ENCODE assay signal across 20 cellular contexts in the genomic region with DNA sequence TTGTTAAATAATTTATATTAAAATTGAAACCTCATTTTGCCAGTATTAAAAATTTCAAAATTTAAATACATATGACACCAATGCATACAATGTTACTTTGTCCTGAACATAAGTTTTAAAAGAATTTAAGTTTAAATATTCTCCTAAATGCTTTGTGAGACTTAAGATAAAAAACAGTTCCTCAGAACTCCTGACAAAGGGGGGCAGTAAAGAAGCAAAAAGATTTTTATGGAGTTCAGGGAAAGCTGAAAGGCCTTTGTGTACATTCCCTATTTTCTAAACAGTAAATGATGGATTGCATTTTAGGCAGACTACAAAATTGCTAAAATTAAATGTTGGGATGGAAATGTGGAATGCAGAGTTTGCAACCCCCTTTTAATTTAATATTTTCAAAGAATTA.
DNase-seq lines count a peak whose midpoint lies in the region; ATAC-seq, FAIRE-seq and TF ChIP-seq lines count a peak whose summit lies in the region.
"Had no signal": no experiment of that assay in that cellular context is flagged by ENCODE, and none has a peak within 500 bp of the region (broad histone marks: within the 10 kb centered on the region; RNA-seq: fewer than 3 reads in every experiment).

No MANE protein-coding gene starts in this region.

- H3K9me3 ChIP-seq in H9 (ENCODE audit: control insufficient read depth, low read depth, low read length) (no peaks in the 10 kb centered on the region), testis (no peaks in the 10 kb centered on the region)

- no peak overlapping the region for H2AFZ ChIP-seq in H9 (ENCODE audit: low read length)
- H2AFZ ChIP-seq: PC-9 had no signal

- no peaks in the 10 kb centered on the region for H3K27me3 Mint-ChIP-seq in H9 (ENCODE audit: low read depth)

- H2AK5ac ChIP-seq in H9 (ENCODE audit: insufficient read length, low read length) = no peak overlapping the region

- no peak overlapping the region for H2BK15ac ChIP-seq in H9 (ENCODE audit: low read depth, low read length)

- H3K4me1 Mint-ChIP-seq in H9 = 0 out of 4 replicates have a peak, but pooled peaks cover 0 to 4% of the 10 kb centered on the region in 2 experiments
- H3K4me1 Mint-ChIP-seq: activated CD4-positive, alpha-beta T cell treated with anti-CD3 and anti-CD28 coated beads, Interleukin-2, amount 10 ng/mL, durations not matched to agents 7 days and 5 days; immature natural killer cell had no signal

- H3K27me3 ChIP-seq in H9 (ENCODE audit: insufficient read depth, low read length) = no peaks in the 10 kb centered on the region
- H3K27me3 ChIP-seq in testis = no peaks in the 10 kb centered on the region

- H3K4me2 ChIP-seq in H9 (ENCODE audit: insufficient read depth, insufficient read length, low read length) = no peak overlapping the region
- H3K4me2 ChIP-seq: PC-9 had no signal

- H3K4me1 ChIP-seq in H9 (ENCODE audit: insufficient read depth, low read length) (no peaks in the 10 kb centered on the region), testis (no peaks in the 10 kb centered on the region)

- no peak overlapping the region for H4K91ac ChIP-seq in H9 (ENCODE audit: insufficient read length, low read depth, low read length)

- FAIRE-seq in A204.1 (lab: Jason Lieb, UNC) = peak; percentile 79
- FAIRE-seq in islet of Langerhans (lab: Jason Lieb, UNC) = peak; percentile 24

- no peak overlapping the region for H3K18ac ChIP-seq in H9 (ENCODE audit: insufficient read length, low read depth, low read length)

- no peaks in the 10 kb centered on the region for H3K9me3 Mint-ChIP-seq in H9
- H3K9me3 Mint-ChIP-seq: activated CD4-positive, alpha-beta T cell treated with anti-CD3 and anti-CD28 coated beads, Interleukin-2, amount 10 ng/mL, durations not matched to agents 7 days and 5 days; immature natural killer cell had no signal

- TF ChIP-seq POLR2A in testis (IDR thresholded peaks at IDR 0.05) = no peak

- H3K9ac ChIP-seq in H9 (ENCODE audit: extremely low read depth, insufficient read length, low read length) = no peak overlapping the region

- no peaks in the 10 kb centered on the region for H3K79me2 ChIP-seq in H9 (ENCODE audit: insufficient read depth, low read length)

- intact Hi-C loops in testis (cut with DNase I; ENCODE audit: low total_unique reads) = no loop called here

- H3K14ac ChIP-seq in H9 (ENCODE audit: insufficient read depth, low read length) = no peak overlapping the region

- no peak overlapping the region for H4K8ac ChIP-seq in H9 (replicated peaks; ENCODE audit: insufficient read length, low read depth, low read length)

- H3K4me3 Mint-ChIP-seq in H9 = no peak overlapping the region
- H3K4me3 Mint-ChIP-seq: activated CD4-positive, alpha-beta T cell treated with anti-CD3 and anti-CD28 coated beads, Interleukin-2, amount 10 ng/mL, durations not matched to agents 7 days and 5 days; immature natural killer cell had no signal

- no peaks in the 10 kb centered on the region for H3K36me3 ChIP-seq in testis (ENCODE audit: low read depth, missing control alignments)

- no peak overlapping the region for H3K4me3 ChIP-seq in testis
- H3K4me3 ChIP-seq: PC-9, SK-N-MC had no signal

- H3K23me2 ChIP-seq in H9 (ENCODE audit: insufficient read length, low read depth, low read length, poor library complexity, severe bottlenecking) = no peaks in the 10 kb centered on the region

- peak; percentile 38; the same call in 1 of the 3 replicates for TF ChIP-seq CTCF in H9 (conservative IDR thresholded peaks at IDR 0.05)
- no peak for TF ChIP-seq CTCF in testis (IDR thresholded peaks at IDR 0.05)

- H3K27ac Mint-ChIP-seq in H9 = no peak overlapping the region
- H3K27ac Mint-ChIP-seq: activated CD4-positive, alpha-beta T cell treated with anti-CD3 and anti-CD28 coated beads, Interleukin-2, amount 10 ng/mL, durations not matched to agents 7 days and 5 days; immature natural killer cell had no signal

- no peak overlapping the region for H3K56ac ChIP-seq in H9 (ENCODE audit: insufficient read length, low read depth, low read length)

- no peak overlapping the region for H3T11ph ChIP-seq in H9 (ENCODE audit: low read length)

- no peak overlapping the region for H3K27ac ChIP-seq in H9 (ENCODE audit: insufficient read length, low read depth, low read length)
- H3K27ac ChIP-seq in testis = no peak overlapping the region
- H3K27ac ChIP-seq: PC-9 had no signal

- DNase-seq in H9 (no peak), cerebellar cortex (ENCODE audit: low spot score) (peak; percentile 36), testis (no peak), NCI-H2107 treated with DMSO at 0.1 percent for 48 hours (lab: John Stamatoyannopoulos, UW; ENCODE audit: unreplicated experiment) (no peak)
- DNase-seq: activated CD4-positive, alpha-beta T cell treated with anti-CD3 and anti-CD28 coated beads, Interleukin-2, amount 10 ng/mL, durations not matched to agents 7 days and 5 days; activated naive CD4-positive, alpha-beta T cell treated with anti-CD3 and anti-CD28 coated beads, Interleukin-2, amount 50 U/mL, for 16 hours; AML-193; Calu3; central memory CD4-positive, alpha-beta T cell; glutamatergic neuron; HCEC 1CT; immature natural killer cell; NCI-H774; PC-9; right cardiac atrium had no signal

- H4K20me1 ChIP-seq in H9 (ENCODE audit: control insufficient read depth, insufficient read depth, insufficient read length) = no peaks in the 10 kb centered on the region

- no peak overlapping the region for H3K4ac ChIP-seq in H9 (ENCODE audit: low read depth, low read length)

- H2BK5ac ChIP-seq in H9 (ENCODE audit: insufficient read length, low read length) = no peak overlapping the region

- no peaks in the 10 kb centered on the region for H3K36me3 Mint-ChIP-seq in H9 (ENCODE audit: insufficient read depth in 1 of 3, low read depth in 3 of 3)
- H3K36me3 Mint-ChIP-seq: immature natural killer cell had no signal

- H3K23ac ChIP-seq in H9 (ENCODE audit: insufficient read length, low read depth, low read length) = no peak overlapping the region

- no peak overlapping the region for H2BK12ac ChIP-seq in H9 (ENCODE audit: insufficient read length, low read depth, low read length)

- no peak for ATAC-seq in GM18909 (IDR thresholded peaks at IDR 0.05; ENCODE audit: poor library complexity, unreplicated experiment)
- ATAC-seq in HG03280 (IDR thresholded peaks at IDR 0.05; ENCODE audit: unreplicated experiment) = no peak
- ATAC-seq: right cardiac atrium had no signal

- H2BK20ac ChIP-seq in H9 (ENCODE audit: low read depth, low read length, poor library complexity, severe bottlenecking) = no peak overlapping the region

- H2BK120ac ChIP-seq in H9 (ENCODE audit: low read depth, low read length, poor library complexity, severe bottlenecking) = no peak overlapping the region

- no peak overlapping the region for H4K5ac ChIP-seq in H9 (ENCODE audit: insufficient read length, low read depth, low read length)

- H3K79me1 ChIP-seq in H9 (ENCODE audit: insufficient read depth, low read depth, low read length, poor library complexity, severe bottlenecking) = no peaks in the 10 kb centered on the region
